9 cellular contexts compared by ENCODE assay signal in the genomic region with DNA sequence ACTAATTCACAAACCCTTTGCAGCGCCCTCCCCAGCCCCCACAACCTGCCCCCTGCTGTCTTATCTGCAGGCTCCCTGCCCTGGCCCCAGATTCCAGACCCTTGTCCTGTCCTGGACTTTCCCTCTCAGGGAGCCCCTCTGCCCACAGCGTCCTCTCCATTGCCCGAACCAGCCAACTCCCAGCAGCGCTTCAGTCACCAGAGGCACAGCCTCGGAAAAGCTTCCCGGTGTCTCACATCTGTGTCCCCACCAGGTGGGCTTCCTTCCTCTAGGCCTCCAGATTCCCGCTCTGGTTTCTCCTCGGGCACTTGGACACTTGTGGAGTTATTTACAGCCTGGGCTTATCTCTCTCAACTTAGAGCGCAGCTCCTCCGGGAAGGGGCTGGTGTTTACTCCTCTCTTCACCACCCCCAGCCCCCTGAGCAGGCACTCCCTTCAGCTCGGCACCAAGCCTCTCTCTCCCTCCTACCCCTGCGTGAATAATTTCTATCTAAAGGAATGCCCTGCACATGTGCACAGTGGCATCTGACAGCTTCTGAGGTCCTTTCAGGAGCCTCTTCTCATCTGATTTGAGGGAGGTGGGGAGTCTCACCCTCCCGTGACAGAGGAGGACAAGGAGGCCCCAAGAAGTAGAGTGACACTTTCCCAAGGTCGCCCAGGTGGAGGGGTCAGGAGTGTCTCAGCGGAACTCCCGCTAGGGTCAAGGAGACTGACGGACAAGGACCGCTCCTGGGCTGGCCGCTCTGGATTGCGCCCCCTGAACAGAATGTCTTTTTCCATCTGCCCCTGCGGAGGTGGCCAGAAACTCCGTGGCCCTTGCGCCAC. TPM values are rescaled to one million over a fixed set of nuclear protein-coding genes. Genes with fewer than 3 reads are reported as not detected.
DNase-seq lines count a peak whose midpoint lies in the region; ATAC-seq and TF ChIP-seq lines count a peak whose summit lies in the region.
"Had no signal": no experiment of that assay in that cellular context is flagged by ENCODE, and none has a peak within 500 bp of the region (broad histone marks: within the 10 kb centered on the region; RNA-seq: fewer than 3 reads in every experiment).

No MANE protein-coding gene starts in this region.

- ATAC-seq in sciatic nerve, result no peak

- DNase-seq in BJ (ENCODE audit: low read depth) (no peak), dorsolateral prefrontal cortex (no peak), DMS114 treated with DMSO at 0.1 percent for 48 hours (lab: John Stamatoyannopoulos, UW; ENCODE audit: unreplicated experiment) (no peak), NOMO-1 treated with dmso at 0.1 percent for 144 hours (lab: John Stamatoyannopoulos, UW; ENCODE audit: unreplicated experiment) (no peak), activated gamma-delta T cell treated with Interleukin-2 at 50 U/mL for 16 hours (no peak), sciatic nerve (ENCODE audit: low spot score) (no peak)

- peaks cover 16% of the 10 kb centered on the region for H3K4me1 Mint-ChIP-seq in nephron

- intact Hi-C loops in dorsolateral prefrontal cortex (cut with DNase I) (loop anchor here (2.0 to 10.0 kb wide), 6 partner anchors 48 to 479 kb away; partner anchors contain the start of gene EMSY (in 1 of the 2)), sciatic nerve (cut with DNase I) (loop anchor here (5.0 kb wide), 1 partner anchor 112 kb away; no protein-coding TSS in a partner anchor)

- no peaks in the 10 kb centered on the region for H3K9me3 ChIP-seq in HUES6 (ENCODE audit: control insufficient read depth, insufficient read depth, low read depth, low read length)
- H3K9me3 ChIP-seq: SJSA1 had no signal

- peaks cover 42% of the 10 kb centered on the region for H3K27me3 ChIP-seq in BJ (ENCODE audit: control insufficient read depth, insufficient read depth, low read length)
- peaks cover 81% of the 10 kb centered on the region for H3K27me3 ChIP-seq in HUES6 (ENCODE audit: control insufficient read depth, insufficient read depth, low read length)
- peaks cover 0 to 33% (median 9%) of the 10 kb centered on the region in 45 donors for H3K27me3 ChIP-seq in dorsolateral prefrontal cortex

- H3K27me3 Mint-ChIP-seq in nephron (ENCODE audit: low read depth), result peaks cover 67% of the 10 kb centered on the region

- TF ChIP-seq CTCF in BJ (IDR thresholded peaks at IDR 0.05; ENCODE audit: insufficient read depth, low read depth, low read length) (no peak), dorsolateral prefrontal cortex (IDR thresholded peaks at IDR 0.05 in 54 of 56, conservative IDR thresholded peaks at IDR 0.05 in 2 of 56; ENCODE audit: low read depth in 1 of 56, partially characterized antibody in 56 of 56) (no peak), nephron (IDR thresholded peaks at IDR 0.05; ENCODE audit: unreplicated experiment in 3 of 3) (no peak)

- H3K36me3 Mint-ChIP-seq in nephron (ENCODE audit: low read depth), result peaks cover 4% of the 10 kb centered on the region

- POLR2A ChIA-PET in BJ (lab: Charles Lee), result no interaction called here

- peak overlapping the region in 1 of 3 experiments; percentile 11 for H3K27ac Mint-ChIP-seq in nephron

- CTCF ChIA-PET in BJ (lab: Yijun Ruan, JAX), result interaction anchor here (0.8 to 7.3 kb wide), 3 partner anchors 13 to 309 kb away, joined by 3 to 135 read pairs (median 45); no protein-coding TSS in a partner anchor

- no peaks in the 10 kb centered on the region for H3K9me3 Mint-ChIP-seq in nephron

- peak overlapping the region; percentile 79 to 84 (median 84) for H3K4me3 Mint-ChIP-seq in nephron

- peak overlapping the region; percentile 39; the same call in 1 of the 2 replicates for H3K4me3 ChIP-seq in BJ (ENCODE audit: low read depth, low read length)
- peak overlapping the region; percentile 72 for H3K4me3 ChIP-seq in HUES6 (ENCODE audit: low read depth, low read length)
- H3K4me3 ChIP-seq in dorsolateral prefrontal cortex, result peak overlapping the region in 44 of 59 donors; percentile 53 to 83 (median 68)

- peaks cover 18% of the 10 kb centered on the region for H3K4me1 ChIP-seq in HUES6 (ENCODE audit: control insufficient read depth, insufficient read depth, low read length)

- H3K9ac ChIP-seq in HUES6 (ENCODE audit: low read length), result peak overlapping the region; percentile 19

- H3K36me3 ChIP-seq in BJ (ENCODE audit: control insufficient read depth, insufficient read depth, low read length), result no peaks in the 10 kb centered on the region
- H3K36me3 ChIP-seq in HUES6 (ENCODE audit: control insufficient read depth, insufficient read depth, low read length), result no peaks in the 10 kb centered on the region
- H3K36me3 ChIP-seq: SJSA1 had no signal

- H3K27ac ChIP-seq in HUES6 (ENCODE audit: low read depth, low read length), result no peak overlapping the region
- H3K27ac ChIP-seq in dorsolateral prefrontal cortex, result no peak overlapping the region
- H3K27ac ChIP-seq: SJSA1 had no signal

RNA-seq across cellular contexts. Expression of gene WNT11, which starts 0.8 kb away (rescaled TPM):
- polyA plus RNA-seq in BJ (2011; rRNA removed), result 0.25 and 0.26 TPM in 2 replicates
- 0.15 TPM in 1 of 2 replicates, not detected in the other for polyA minus RNA-seq in BJ (2011; rRNA and poly(A)+ RNA removed)
- total RNA-seq in dorsolateral prefrontal cortex (1 to 10 TPM in 77 of 120 experiments, under 1 TPM in 39, not detected in 4; 0.25 to 6.2 (median 1.2) TPM), sciatic nerve (11.6 TPM)
- total RNA-seq: SJSA1 had no signal
